Comparison of ENCODE assay signal across 26 cellular contexts in the genomic region with DNA sequence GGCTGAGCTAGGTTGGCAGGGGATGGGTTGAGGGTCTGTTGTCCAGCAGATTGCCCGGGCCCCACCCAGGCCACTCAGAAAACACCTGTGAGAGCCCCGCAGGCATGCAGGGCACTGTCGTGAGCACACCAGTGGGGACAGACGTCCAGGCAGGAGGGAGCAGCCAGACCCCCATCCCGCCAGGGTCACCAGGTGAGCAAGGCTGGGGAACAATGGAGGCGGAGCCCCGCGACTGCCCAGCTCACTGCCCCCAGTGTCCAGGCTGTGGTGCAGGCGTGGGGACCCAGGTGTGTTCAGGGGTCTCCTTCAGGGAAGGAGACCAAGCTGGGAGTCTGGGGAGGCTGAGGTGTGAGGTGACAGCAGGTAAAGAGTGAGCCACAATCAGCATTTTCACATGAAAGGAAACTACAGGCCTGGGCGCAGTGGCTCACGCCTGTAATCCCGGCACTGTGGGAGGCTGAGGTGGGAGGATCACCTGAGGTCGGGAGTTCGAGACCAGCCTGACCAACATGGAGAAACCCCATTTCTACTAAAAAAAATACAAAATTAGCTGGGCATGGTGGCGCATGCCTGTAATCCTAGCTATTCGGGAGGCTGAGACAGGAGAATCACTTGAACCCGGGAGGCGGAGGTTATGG. TPM values are rescaled to one million over a fixed set of nuclear protein-coding genes. Genes with fewer than 3 reads are reported as not detected.
A peak's percentile ranks its signal among the peaks of the same experiment; 100 is the strongest.
DNase-seq lines count a peak whose midpoint lies in the region; FAIRE-seq and TF ChIP-seq lines count a peak whose summit lies in the region.
"Had no signal": no experiment of that assay in that cellular context is flagged by ENCODE, and none has a peak within 500 bp of the region (broad histone marks: within the 10 kb centered on the region; RNA-seq: fewer than 3 reads in every experiment).

No MANE protein-coding gene starts in this region.

- no peak overlapping the region for H3K27ac ChIP-seq in BLaER1 treated with 17β-estradiol and CSF1 and Interleukin-3, amounts not matched to agents 10 nM and 100 nM
- H3K27ac ChIP-seq in WERI-Rb-1 (peak overlapping the region; percentile 71), small intestine (ENCODE audit: low read depth in 1 of 2, low read length in 1 of 2) (no peak overlapping the region)
- H3K27ac ChIP-seq: breast epithelium, gastroesophageal sphincter, hepatocyte, parathyroid adenoma, suprapubic skin, upper lobe of left lung had no signal

- 72 to 84% (median 74%) methylated on average over 18 of the region's 18 CpGs for WGBS in small intestine, 3 donors

- peak overlapping the region in 9 of 11 experiments; percentile 72 to 97 (median 90); a peak in 17 of 22 replicates for H3K4me2 ChIP-seq in BLaER1 treated with 17β-estradiol and CSF1 and Interleukin-3, amounts not matched to agents 10 nM and 100 nM
- H3K4me2 ChIP-seq: A549, hepatocyte had no signal

- H3K27me3 Mint-ChIP-seq in activated naive CD4-positive, alpha-beta T cell treated with anti-CD3 and anti-CD28 coated beads for 36 hours (ENCODE audit: low read depth) = peaks cover 27% of the 10 kb centered on the region

- no peak overlapping the region for H3K27ac Mint-ChIP-seq in activated naive CD4-positive, alpha-beta T cell treated with anti-CD3 and anti-CD28 coated beads for 36 hours
- H3K27ac Mint-ChIP-seq: CD8-positive, alpha-beta T cell; IgD-negative memory B cell; stimulated activated naive B cell treated with anti-CD40 and anti-IgM and Interleukin-4, amounts not matched to agents 10 μg/mL and 1 μg/mL and 100 μg/mL, for 72 hours had no signal

- CTCF ChIA-PET in activated naive CD4-positive, alpha-beta T cell treated with anti-CD3 and anti-CD28 coated beads for 36 hours (lab: Charles Lee) = no interaction called here

- intact Hi-C loops in activated naive CD4-positive, alpha-beta T cell treated with anti-CD3 and anti-CD28 coated beads for 36 hours (cut with micrococcal nuclease) = no loop called here
- intact Hi-C loops in posterior vena cava (cut with DNase I) = no loop called here

- peak; percentile 7 for DNase-seq in activated naive CD4-positive, alpha-beta T cell treated with anti-CD3 and anti-CD28 coated beads, Interleukin-2, amount 50 U/mL, for 16 hours
- no peak for DNase-seq in activated naive CD4-positive, alpha-beta T cell treated with anti-CD3 and anti-CD28 coated beads for 36 hours
- DNase-seq in WERI-Rb-1 = peak; percentile 6
- peak; percentile 72 for DNase-seq in posterior vena cava (ENCODE audit: low spot score)
- no peak for DNase-seq in NCI-H226
- no peak for DNase-seq in small intestine
- no peak for DNase-seq in SW 1271 (lab: John Stamatoyannopoulos, UW)
- DNase-seq: NCI-H1048; NCI-H1694; NCI-H446 treated with DMSO at 0.1 percent for 48 hours; NCI-H82; stimulated activated naive B cell treated with anti-CD40 and anti-IgM and Interleukin-4, amounts not matched to agents 10 μg/mL and 1 μg/mL and 100 μg/mL, for 72 hours had no signal

- FAIRE-seq in small intestine (lab: Jason Lieb, UNC) = no peak
- FAIRE-seq: A549, H1 had no signal

- H3K9me3 Mint-ChIP-seq in activated naive CD4-positive, alpha-beta T cell treated with anti-CD3 and anti-CD28 coated beads for 36 hours = no peaks in the 10 kb centered on the region
- H3K9me3 Mint-ChIP-seq: activated naive CD4-positive, alpha-beta T cell treated with anti-CD3 and anti-CD28 coated beads, Interleukin-2, amount 50 U/mL, for 72 hours; CD8-positive, alpha-beta T cell; IgD-negative memory B cell; stimulated activated naive B cell treated with anti-CD40 and anti-IgM and Interleukin-4, amounts not matched to agents 10 μg/mL and 1 μg/mL and 100 μg/mL, for 72 hours had no signal

- peaks cover 0 to 82% (median 23%) of the 10 kb centered on the region in 11 experiments; a peak in 15 of 22 replicates for H4K20me1 ChIP-seq in BLaER1 treated with 17β-estradiol and CSF1 and Interleukin-3, amounts not matched to agents 10 nM and 100 nM

- no peak overlapping the region for H3K9ac ChIP-seq in BLaER1 treated with 17β-estradiol and CSF1 and Interleukin-3, amounts not matched to agents 10 nM and 100 nM
- H3K9ac ChIP-seq: parathyroid adenoma had no signal

- no peak overlapping the region for H3K4me3 Mint-ChIP-seq in activated naive CD4-positive, alpha-beta T cell treated with anti-CD3 and anti-CD28 coated beads for 36 hours
- H3K4me3 Mint-ChIP-seq: CD8-positive, alpha-beta T cell; stimulated activated naive B cell treated with anti-CD40 and anti-IgM and Interleukin-4, amounts not matched to agents 10 μg/mL and 1 μg/mL and 100 μg/mL, for 72 hours had no signal

- H3K4me1 ChIP-seq in BLaER1 treated with 17β-estradiol and CSF1 and Interleukin-3, amounts not matched to agents 10 nM and 100 nM = peaks cover 25 to 94% (median 72%) of the 10 kb centered on the region in 10 experiments
- H3K4me1 ChIP-seq in small intestine (ENCODE audit: control insufficient read depth in 2 of 2, insufficient read depth in 1 of 2, low read depth in 1 of 2, low read length in 1 of 2) = no peaks in the 10 kb centered on the region

- H3K4me1 Mint-ChIP-seq in activated naive CD4-positive, alpha-beta T cell treated with anti-CD3 and anti-CD28 coated beads for 36 hours (ENCODE audit: low read depth) = peaks cover 1% of the 10 kb centered on the region

- H3K36me3 Mint-ChIP-seq in activated naive CD4-positive, alpha-beta T cell treated with anti-CD3 and anti-CD28 coated beads for 36 hours (ENCODE audit: low read depth) = no peaks in the 10 kb centered on the region
- H3K36me3 Mint-ChIP-seq: activated naive CD4-positive, alpha-beta T cell treated with anti-CD3 and anti-CD28 coated beads, Interleukin-2, amount 50 U/mL, for 72 hours; CD8-positive, alpha-beta T cell; IgD-negative memory B cell had no signal

- H3K9me3 ChIP-seq in BLaER1 treated with 17β-estradiol and CSF1 and Interleukin-3, amounts not matched to agents 10 nM and 100 nM (replicated peaks in 1 of 11) = no peaks in the 10 kb centered on the region
- H3K9me3 ChIP-seq in WERI-Rb-1 (ENCODE audit: severe bottlenecking) = no peaks in the 10 kb centered on the region
- H3K9me3 ChIP-seq in small intestine (ENCODE audit: control insufficient read depth, low read depth) = no peaks in the 10 kb centered on the region
- H3K9me3 ChIP-seq: A549, breast epithelium, gastroesophageal sphincter, suprapubic skin, upper lobe of left lung had no signal

- peaks cover 0 to 94% (median 0%) of the 10 kb centered on the region in 11 experiments; a peak in 9 of 22 replicates for H3K27me3 ChIP-seq in BLaER1 treated with 17β-estradiol and CSF1 and Interleukin-3, amounts not matched to agents 10 nM and 100 nM
- H3K27me3 ChIP-seq in WERI-Rb-1 (ENCODE audit: insufficient read depth, low read depth, severe bottlenecking) (no peaks in the 10 kb centered on the region), small intestine (ENCODE audit: control insufficient read depth in 2 of 2, insufficient read depth in 2 of 2, low read length in 2 of 2) (peaks cover 10 to 17% of the 10 kb centered on the region in 2 donors)

- H3K4me3 ChIP-seq in BLaER1 treated with 17β-estradiol and CSF1 and Interleukin-3, amounts not matched to agents 10 nM and 100 nM = no peak overlapping the region
- H3K4me3 ChIP-seq in WERI-Rb-1 (ENCODE audit: low read depth, low read length) = no peak overlapping the region
- no peak overlapping the region for H3K4me3 ChIP-seq in small intestine (ENCODE audit: low read depth in 1 of 2, low read length in 2 of 2)
- H3K4me3 ChIP-seq: A549, breast epithelium, gastroesophageal sphincter, hepatocyte, SK-N-MC, suprapubic skin, upper lobe of left lung had no signal

- no peaks in the 10 kb centered on the region for H3K36me3 ChIP-seq in BLaER1 treated with 17β-estradiol and CSF1 and Interleukin-3, amounts not matched to agents 10 nM and 100 nM
- H3K36me3 ChIP-seq in WERI-Rb-1 (no peaks in the 10 kb centered on the region; the same call in none of the 2 replicates), small intestine (ENCODE audit: control insufficient read depth in 2 of 2, insufficient read depth in 2 of 2, low read length in 2 of 2) (no peaks in the 10 kb centered on the region)
- H3K36me3 ChIP-seq: breast epithelium, gastroesophageal sphincter, suprapubic skin, upper lobe of left lung had no signal

- no peak for TF ChIP-seq CTCF in WERI-Rb-1 (IDR thresholded peaks at IDR 0.05; ENCODE audit: low read depth, low read length)

RNA-seq across cellular contexts. Expression of a gene that starts 9.4 kb away (rescaled TPM):
- total RNA-seq in activated naive CD4-positive, alpha-beta T cell treated with anti-CD3 and anti-CD28 coated beads for 36 hours = not detected
- 10 to 100 TPM; 16.5 to 38.0 TPM for total RNA-seq in posterior vena cava
- 1 to 10 TPM in 2 of 3 donors, under 1 TPM in 1; 0.89 to 8.8 (median 4.9) TPM for polyA plus RNA-seq in small intestine
- total RNA-seq: activated naive CD4-positive, alpha-beta T cell treated with anti-CD3 and anti-CD28 coated beads, Interleukin-2, amount 50 U/mL, for 72 hours; CD8-positive, alpha-beta T cell; T-helper 1 cell treated with Interleukin-12 subunit alpha and Interleukin-12 subunit beta and Interleukin-4 antibody, amounts not matched to agents 30 ng/mL and 1 ng/mL, for 36 hours had no signal
- polyA plus RNA-seq: IgD-negative memory B cell had no signal

RNA-seq across cellular contexts. Expression of a gene that starts 44.7 kb away (rescaled TPM):
- 100 to 1,000 TPM; 113 to 119 TPM for total RNA-seq in activated naive CD4-positive, alpha-beta T cell treated with anti-CD3 and anti-CD28 coated beads for 36 hours
- 10 to 100 TPM; 42.8 to 44.5 TPM for total RNA-seq in posterior vena cava
- polyA plus RNA-seq in small intestine = 10 to 100 TPM; 34.0 to 69.3 (median 42.7) TPM

RNA-seq across cellular contexts. Expression of a gene that starts 46.0 kb away (rescaled TPM):
- 10 to 100 TPM; 19.4 to 20.2 TPM for total RNA-seq in activated naive CD4-positive, alpha-beta T cell treated with anti-CD3 and anti-CD28 coated beads for 36 hours
- total RNA-seq in posterior vena cava = 1 to 10 TPM; 8.5 to 8.9 TPM
- polyA plus RNA-seq in small intestine = 10 to 100 TPM in 1 of 3 donors, 1 to 10 TPM in 2; 6.6 to 11.9 (median 7.0) TPM

RNA-seq across cellular contexts. Expression of a gene that starts 51.9 kb away (rescaled TPM):
- total RNA-seq in activated naive CD4-positive, alpha-beta T cell treated with anti-CD3 and anti-CD28 coated beads for 36 hours = under 1 TPM; 0.52 to 0.69 TPM
- total RNA-seq in posterior vena cava = under 1 TPM; 0.86 to 0.88 TPM
- under 1 TPM; 0.72 to 0.89 (median 0.81) TPM for polyA plus RNA-seq in small intestine

Comparison
In these comparisons a context has a peak if more than half of its experiments do, and no peak if none do; other contexts are left out.
1. DNase-seq: peak in activated naive CD4-positive, alpha-beta T cell treated with anti-CD3 and anti-CD28 coated beads, Interleukin-2, amount 50 U/mL, for 16 hours (single experiment), WERI-Rb-1 (single experiment) and posterior vena cava (single experiment); none in activated naive CD4-positive, alpha-beta T cell treated with anti-CD3 and anti-CD28 coated beads for 36 hours (single experiment), NCI-H226 (single experiment), small intestine (single experiment) and SW 1271 (0 of 2).
2. RNA of a gene that starts 9.4 kb away (total RNA-seq): 16.5 to 38.0 TPM in posterior vena cava; not detected in activated naive CD4-positive, alpha-beta T cell treated with anti-CD3 and anti-CD28 coated beads for 36 hours; every median in the first group is over 10 times any median in the second.